ENCODE assay signal across 9 cellular contexts in the genomic region with DNA sequence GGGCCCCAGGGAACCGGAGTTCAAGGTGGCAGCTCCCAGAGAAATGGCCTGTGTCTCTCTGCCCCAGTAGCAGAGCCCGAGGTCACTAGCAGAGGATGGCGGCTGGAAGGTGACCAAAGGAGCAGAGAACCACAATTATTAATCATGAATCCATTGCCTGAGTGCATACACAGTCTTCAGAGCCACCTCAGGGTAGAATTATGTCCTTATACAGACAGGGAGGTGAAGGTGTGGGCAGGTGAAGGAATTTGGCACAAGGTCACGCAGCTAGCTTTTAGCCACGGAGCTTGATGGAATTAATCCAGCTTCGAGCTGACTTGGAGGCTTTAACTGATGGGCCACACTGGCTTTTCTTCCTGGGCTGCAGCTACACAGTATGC.
DNase-seq lines count a peak whose midpoint lies in the region; ATAC-seq and TF ChIP-seq lines count a peak whose summit lies in the region.
"Had no signal": no experiment of that assay in that cellular context is flagged by ENCODE, and none has a peak within 500 bp of the region (broad histone marks: within the 10 kb centered on the region; RNA-seq: fewer than 3 reads in every experiment).

No MANE protein-coding gene starts in this region.

- CTCF ChIA-PET in activated CD8-positive, alpha-beta T cell treated with anti-CD3 and anti-CD28 coated beads, Interleukin-2, amount 10 ng/mL, durations not matched to agents 7 days and 5 days (lab: Charles Lee), result interaction anchor here (0.9 to 6.5 kb wide), 11 partner anchors 10 to 176 kb away, joined by 3 to 40 read pairs (median 5); no protein-coding TSS in a partner anchor
- CTCF ChIA-PET in CD8-positive, alpha-beta T cell (lab: Charles Lee), result interaction anchor here (0.9 to 5.9 kb wide), 7 partner anchors 10 to 151 kb away, joined by 3 to 58 read pairs (median 7); no protein-coding TSS in a partner anchor

- DNase-seq in G401 (ENCODE audit: low spot score), result peak; percentile 64
- no peak for DNase-seq in activated CD8-positive, alpha-beta T cell treated with anti-CD3 and anti-CD28 coated beads, Interleukin-2, amount 10 ng/mL, durations not matched to agents 7 days and 5 days
- no peak for DNase-seq in heart right ventricle
- no peak for DNase-seq in sigmoid colon
- no peak for DNase-seq in GM19238 (ENCODE audit: insufficient read length, low spot score)
- no peak for DNase-seq in activated gamma-delta T cell treated with Interleukin-2 at 50 U/mL for 16 hours
- no peak for DNase-seq in CD8-positive, alpha-beta T cell

- TF ChIP-seq EP300 in sigmoid colon (IDR thresholded peaks at IDR 0.05), result no peak

- H3K36me3 Mint-ChIP-seq in activated CD8-positive, alpha-beta T cell treated with anti-CD3 and anti-CD28 coated beads, Interleukin-2, amount 10 ng/mL, durations not matched to agents 7 days and 5 days (ENCODE audit: low read depth), result no peaks in the 10 kb centered on the region
- no peaks in the 10 kb centered on the region for H3K36me3 Mint-ChIP-seq in CD8-positive, alpha-beta T cell

- TF ChIP-seq CTCF in heart right ventricle (IDR thresholded peaks at IDR 0.05), result no peak
- TF ChIP-seq CTCF in sigmoid colon (IDR thresholded peaks at IDR 0.05), result no peak
- TF ChIP-seq CTCF in CD8-positive, alpha-beta T cell (IDR thresholded peaks at IDR 0.05), result no peak

- H3K4me1 Mint-ChIP-seq in activated CD8-positive, alpha-beta T cell treated with anti-CD3 and anti-CD28 coated beads, Interleukin-2, amount 10 ng/mL, durations not matched to agents 7 days and 5 days (ENCODE audit: low read depth), result peaks cover 74% of the 10 kb centered on the region
- peaks cover 32% of the 10 kb centered on the region for H3K4me1 Mint-ChIP-seq in CD8-positive, alpha-beta T cell (ENCODE audit: low read depth)

- ATAC-seq in activated CD8-positive, alpha-beta T cell treated with anti-CD3 and anti-CD28 coated beads, Interleukin-2, amount 10 ng/mL, durations not matched to agents 7 days and 5 days, result no peak
- ATAC-seq in heart right ventricle (peak in 1 of 8 donors; percentile 0), HG03135 (IDR thresholded peaks at IDR 0.05; ENCODE audit: unreplicated experiment) (no peak)
- ATAC-seq in CD8-positive, alpha-beta T cell, result no peak

- H3K4me1 ChIP-seq in heart right ventricle (peaks cover 37 to 76% (median 53%) of the 10 kb centered on the region in 9 donors), sigmoid colon (peaks cover 0 to 58% (median 55%) of the 10 kb centered on the region in 4 donors)
- H3K4me1 ChIP-seq in CD8-positive, alpha-beta T cell (ENCODE audit: insufficient read depth, low read length), result peaks cover 17% of the 10 kb centered on the region

- H3K36me3 ChIP-seq in heart right ventricle, result no peaks in the 10 kb centered on the region
- H3K36me3 ChIP-seq in sigmoid colon, result no peaks in the 10 kb centered on the region
- no peaks in the 10 kb centered on the region for H3K36me3 ChIP-seq in CD8-positive, alpha-beta T cell (ENCODE audit: insufficient read depth, low read length)

- H3K27ac ChIP-seq in heart right ventricle (peak overlapping the region; percentile 83 to 98 (median 92)), sigmoid colon (peak overlapping the region; percentile 91 to 95 (median 92))
- no peak overlapping the region for H3K27ac ChIP-seq in CD8-positive, alpha-beta T cell (ENCODE audit: low read depth, low read length)

- H3K9me3 Mint-ChIP-seq in activated CD8-positive, alpha-beta T cell treated with anti-CD3 and anti-CD28 coated beads, Interleukin-2, amount 10 ng/mL, durations not matched to agents 7 days and 5 days (ENCODE audit: insufficient read depth), result no peaks in the 10 kb centered on the region
- no peaks in the 10 kb centered on the region for H3K9me3 Mint-ChIP-seq in CD8-positive, alpha-beta T cell

- peak in 1 of 2 donors; percentile 2 for TF ChIP-seq POLR2A in sigmoid colon (IDR thresholded peaks at IDR 0.05)

- H3K4me3 Mint-ChIP-seq in activated CD8-positive, alpha-beta T cell treated with anti-CD3 and anti-CD28 coated beads, Interleukin-2, amount 10 ng/mL, durations not matched to agents 7 days and 5 days, result no peak overlapping the region
- H3K4me3 Mint-ChIP-seq in CD8-positive, alpha-beta T cell, result no peak overlapping the region

- WGBS in heart right ventricle, 2 donors, result 16 to 23% methylated on average over 6 of the region's 6 CpGs
- WGBS in sigmoid colon, 2 donors, result 19 to 43% methylated on average over 6 of the region's 6 CpGs

- in situ Hi-C loops in G401 (cut with HindIII; ENCODE audit: low sequenced_read_pairs), result no loop called here

- peak overlapping the region in 3 of 10 donors; percentile 1 to 11 (median 8) for H3K4me3 ChIP-seq in heart right ventricle
- peak overlapping the region in 2 of 4 donors; percentile 2 to 9 for H3K4me3 ChIP-seq in sigmoid colon
- H3K4me3 ChIP-seq in CD8-positive, alpha-beta T cell (ENCODE audit: low read depth, low read length), result no peak overlapping the region
- H3K4me3 ChIP-seq: GM12878 had no signal

- H3K9me3 ChIP-seq in heart right ventricle, result no peaks in the 10 kb centered on the region
- no peaks in the 10 kb centered on the region for H3K9me3 ChIP-seq in sigmoid colon
- H3K9me3 ChIP-seq in CD8-positive, alpha-beta T cell (ENCODE audit: low read length), result no peaks in the 10 kb centered on the region

- H3K27ac Mint-ChIP-seq in activated CD8-positive, alpha-beta T cell treated with anti-CD3 and anti-CD28 coated beads, Interleukin-2, amount 10 ng/mL, durations not matched to agents 7 days and 5 days, result peak overlapping the region; percentile 81
- no peak overlapping the region for H3K27ac Mint-ChIP-seq in CD8-positive, alpha-beta T cell

- intact Hi-C loops in heart right ventricle (cut with DNase I) (loop anchor here in 9 of 10 donors (2.0 to 10.0 kb wide), 7 partner anchors 33 to 109 kb away; a partner anchor contains a TSS), sigmoid colon (cut with DNase I) (loop anchor here (1.0 to 2.0 kb wide), 2 partner anchors 37 to 109 kb away; a partner anchor contains a TSS)
- intact Hi-C loops in CD8-positive, alpha-beta T cell (cut with DNase I, micrococcal nuclease), result no loop called here

- H3K27me3 Mint-ChIP-seq in activated CD8-positive, alpha-beta T cell treated with anti-CD3 and anti-CD28 coated beads, Interleukin-2, amount 10 ng/mL, durations not matched to agents 7 days and 5 days (ENCODE audit: low read depth), result no peaks in the 10 kb centered on the region
- H3K27me3 Mint-ChIP-seq in CD8-positive, alpha-beta T cell (ENCODE audit: low read depth), result no peaks in the 10 kb centered on the region

- POLR2A ChIA-PET in activated CD8-positive, alpha-beta T cell treated with anti-CD3 and anti-CD28 coated beads, Interleukin-2, amount 10 ng/mL, durations not matched to agents 7 days and 5 days (lab: Charles Lee), result interaction anchor here (0.6 to 4.8 kb wide), 6 partner anchors 11 to 134 kb away, joined by 3 to 17 read pairs (median 7); no protein-coding TSS in a partner anchor
- POLR2A ChIA-PET in CD8-positive, alpha-beta T cell (lab: Charles Lee), result interaction anchor here (0.6 kb wide), 1 partner anchor 9 kb away, joined by 3 read pairs; no protein-coding TSS in a partner anchor

- H3K27me3 ChIP-seq in heart right ventricle (no peaks in the 10 kb centered on the region), sigmoid colon (no peaks in the 10 kb centered on the region)
- no peaks in the 10 kb centered on the region for H3K27me3 ChIP-seq in CD8-positive, alpha-beta T cell (ENCODE audit: insufficient read depth, low read length)

Comparison
In these comparisons a context has a peak if more than half of its experiments do, and no peak if none do; other contexts are left out.
1. intact Hi-C loops: an anchor here in heart right ventricle (2.0 to 10.0 kb wide) and sigmoid colon (1.0 to 2.0 kb wide); none called in CD8-positive, alpha-beta T cell.